17 cellular contexts compared by ENCODE assay signal in the genomic region with DNA sequence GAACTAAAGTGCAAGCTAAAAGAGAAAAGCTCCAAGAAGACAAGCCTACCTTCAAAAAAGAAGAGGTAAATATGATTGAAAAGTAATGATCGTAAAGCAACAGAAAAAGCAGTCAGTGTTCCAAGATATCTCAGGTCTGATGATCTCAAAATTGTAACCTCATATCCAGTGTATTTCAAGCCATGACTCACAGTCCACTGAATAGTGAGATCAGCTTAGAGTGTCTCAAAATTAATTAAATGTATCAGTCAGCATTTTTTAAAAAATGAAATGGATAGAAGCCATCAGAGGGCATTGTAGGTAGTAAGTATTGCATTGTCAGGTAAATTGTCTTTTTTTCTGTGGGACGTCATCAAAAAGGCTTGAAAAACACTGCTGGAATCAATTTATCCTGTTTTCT. TPM values are rescaled to one million over a fixed set of nuclear protein-coding genes. Genes with fewer than 3 reads are reported as not detected.
DNase-seq lines count a peak whose midpoint lies in the region; ATAC-seq, FAIRE-seq and TF ChIP-seq lines count a peak whose summit lies in the region.
"Had no signal": no experiment of that assay in that cellular context is flagged by ENCODE, and none has a peak within 500 bp of the region (broad histone marks: within the 10 kb centered on the region; RNA-seq: fewer than 3 reads in every experiment).

No MANE protein-coding gene starts in this region.

- H3K9ac ChIP-seq in K562 (ENCODE audit: insufficient read depth in 1 of 2, low read depth in 2 of 2, low read length in 2 of 2) = no peak overlapping the region

- CTCF ChIA-PET in K562 (lab: Yijun Ruan, JAX; ENCODE audit: low intra/inter-chr PET ratio) = no interaction called here

- TF ChIP-seq POLR2A in K562 (conservative IDR thresholded peaks at IDR 0.05) = no peak
- no peak for TF ChIP-seq POLR2A in stomach (IDR thresholded peaks at IDR 0.05)

- H3K27ac Mint-ChIP-seq in HFFc6 = peak overlapping the region; percentile 70
- H3K27ac Mint-ChIP-seq in activated T-cell treated with anti-CD3 and anti-CD28 coated beads, Interleukin-2, amount 50 U/mL, for 24 hours = no peak overlapping the region
- H3K27ac Mint-ChIP-seq in stimulated activated effector memory CD8-positive, alpha-beta T cell treated with anti-CD3 and anti-CD28 coated beads, Interleukin-12 subunit alpha, Interleukin-12 subunit beta, amount 100 ng/mL, for 72 hours = no peak overlapping the region
- H3K27ac Mint-ChIP-seq: activated naive CD4-positive, alpha-beta T cell treated with anti-CD3 and anti-CD28 coated beads for 36 hours; stimulated activated naive CD8-positive, alpha-beta T cell treated with anti-CD3 and anti-CD28 coated beads, Interleukin-15, amount 100 ng/mL, for 72 hours; T-helper 1 cell treated with Interleukin-12 subunit alpha and Interleukin-12 subunit beta and Interleukin-4 antibody, amounts not matched to agents 30 μg/mL and 1 μg/mL, for 36 hours had no signal

- no peaks in the 10 kb centered on the region for H3K9me1 ChIP-seq in K562 (ENCODE audit: control insufficient read depth, insufficient read depth, low read length)

- peaks cover 2 to 22% of the 10 kb centered on the region in 2 experiments; a peak in 2 of 5 replicates for H3K27me3 ChIP-seq in K562 (ENCODE audit: control insufficient read depth in 2 of 2, insufficient read depth in 2 of 2, low read length in 2 of 2)
- no peaks in the 10 kb centered on the region for H3K27me3 ChIP-seq in stomach

- peaks cover 100% of the 10 kb centered on the region for H3K4me1 Mint-ChIP-seq in HFFc6 (ENCODE audit: low read depth)
- peaks cover 18% of the 10 kb centered on the region for H3K4me1 Mint-ChIP-seq in activated T-cell treated with anti-CD3 and anti-CD28 coated beads, Interleukin-2, amount 50 U/mL, for 24 hours (ENCODE audit: low read depth)
- H3K4me1 Mint-ChIP-seq in stimulated activated effector memory CD8-positive, alpha-beta T cell treated with anti-CD3 and anti-CD28 coated beads, Interleukin-12 subunit alpha, Interleukin-12 subunit beta, amount 100 ng/mL, for 72 hours = peaks cover 11% of the 10 kb centered on the region

- no peaks in the 10 kb centered on the region for H4K20me1 ChIP-seq in K562 (replicated peaks; ENCODE audit: control insufficient read depth, insufficient read depth, low read length)

- no peak overlapping the region for H3K4me2 ChIP-seq in K562 (ENCODE audit: insufficient read depth, low read length)

- TF ChIP-seq CTCF in HFFc6 (IDR thresholded peaks at IDR 0.05) (no peak), K562 (IDR thresholded peaks at IDR 0.05 in 2 of 3, conservative IDR thresholded peaks at IDR 0.05 in 1 of 3; ENCODE audit: insufficient read depth in 2 of 3, low read depth in 1 of 3, low read length in 3 of 3) (no peak), stomach (IDR thresholded peaks at IDR 0.05) (no peak)

- no peak overlapping the region for H2AFZ ChIP-seq in K562 (ENCODE audit: low read depth, low read length)

- in situ Hi-C loops in K562 (cut with MboI) = no loop called here

- BruUV-seq in K562 (replicated peaks; lab: Mats Ljungman, UMichigan) = no TSS peak

- intact Hi-C loops in K562 (cut with micrococcal nuclease) = no loop called here
- intact Hi-C loops in stomach (cut with DNase I; ENCODE audit: low total_unique reads) = loop anchor here (10.0 kb wide), 1 partner anchor 311 kb away; no protein-coding TSS in a partner anchor

- H3K36me3 ChIP-seq in K562 (ENCODE audit: control insufficient read depth, insufficient read depth, low read length) (no peaks in the 10 kb centered on the region), stomach (peaks cover 0 to 41% (median 18%) of the 10 kb centered on the region in 4 donors)

- ATAC-seq in K562 = no peak
- ATAC-seq in stimulated activated effector memory CD8-positive, alpha-beta T cell treated with anti-CD3 and anti-CD28 coated beads, Interleukin-12 subunit alpha, Interleukin-12 subunit beta, amount 100 ng/mL, for 72 hours = no peak
- ATAC-seq: stimulated activated naive CD8-positive, alpha-beta T cell treated with anti-CD3 and anti-CD28 coated beads, Interleukin-15, amount 100 ng/mL, for 72 hours had no signal

- H3K4me3 Mint-ChIP-seq in HFFc6 = peak overlapping the region; percentile 41; the same call in 1 of the 2 replicates
- H3K4me3 Mint-ChIP-seq in activated T-cell treated with anti-CD3 and anti-CD28 coated beads, Interleukin-2, amount 50 U/mL, for 24 hours = no peak overlapping the region
- no peak overlapping the region for H3K4me3 Mint-ChIP-seq in stimulated activated effector memory CD8-positive, alpha-beta T cell treated with anti-CD3 and anti-CD28 coated beads, Interleukin-12 subunit alpha, Interleukin-12 subunit beta, amount 100 ng/mL, for 72 hours
- H3K4me3 Mint-ChIP-seq: activated naive CD4-positive, alpha-beta T cell treated with anti-CD3 and anti-CD28 coated beads for 36 hours; stimulated activated naive CD8-positive, alpha-beta T cell treated with anti-CD3 and anti-CD28 coated beads, Interleukin-15, amount 100 ng/mL, for 72 hours; T-helper 1 cell treated with Interleukin-12 subunit alpha and Interleukin-12 subunit beta and Interleukin-4 antibody, amounts not matched to agents 30 μg/mL and 1 μg/mL, for 36 hours had no signal

- peaks cover 83% of the 10 kb centered on the region for H3K27me3 Mint-ChIP-seq in HFFc6 (ENCODE audit: insufficient read depth)
- no peaks in the 10 kb centered on the region for H3K27me3 Mint-ChIP-seq in activated T-cell treated with anti-CD3 and anti-CD28 coated beads, Interleukin-2, amount 50 U/mL, for 24 hours
- H3K27me3 Mint-ChIP-seq: stimulated activated naive CD8-positive, alpha-beta T cell treated with anti-CD3 and anti-CD28 coated beads, Interleukin-15, amount 100 ng/mL, for 72 hours had no signal

- H3K36me3 Mint-ChIP-seq in HFFc6 (ENCODE audit: low read depth) = peaks cover 100% of the 10 kb centered on the region
- no peaks in the 10 kb centered on the region for H3K36me3 Mint-ChIP-seq in activated T-cell treated with anti-CD3 and anti-CD28 coated beads, Interleukin-2, amount 50 U/mL, for 24 hours (ENCODE audit: low read depth)
- H3K36me3 Mint-ChIP-seq in stimulated activated effector memory CD8-positive, alpha-beta T cell treated with anti-CD3 and anti-CD28 coated beads, Interleukin-12 subunit alpha, Interleukin-12 subunit beta, amount 100 ng/mL, for 72 hours = no peaks in the 10 kb centered on the region

- H3K4me3 ChIP-seq in K562 (no peak overlapping the region), stomach (no peak overlapping the region)

- DNase-seq in HFFc6 = no peak
- no peak for DNase-seq in K562 (ENCODE audit: extremely low read depth in 1 of 4, low spot score in 3 of 4)
- peak; percentile 26 for DNase-seq in kidney tubule cell (ENCODE audit: low spot score)
- no peak for DNase-seq in stomach
- no peak for DNase-seq in dermis blood vessel endothelial cell
- DNase-seq in activated T-cell treated with anti-CD3 and anti-CD28 coated beads, Interleukin-2, amount 50 U/mL, for 24 hours = no peak
- no peak for DNase-seq in cerebellum (ENCODE audit: low spot score)
- no peak for DNase-seq in stimulated activated effector memory CD8-positive, alpha-beta T cell treated with anti-CD3 and anti-CD28 coated beads, Interleukin-12 subunit alpha, Interleukin-12 subunit beta, amount 100 ng/mL, for 72 hours (ENCODE audit: low spot score in 2 of 2)
- DNase-seq: activated CD4-positive, alpha-beta T cell treated with anti-CD3 and anti-CD28 coated beads for 1 hour; activated naive CD4-positive, alpha-beta T cell treated with anti-CD3 and anti-CD28 coated beads for 36 hours; DMS 273 treated with DMSO at 0.1 percent for 48 hours; glutamatergic neuron; islet precursor cell; NCI-H748 treated with DMSO at 0.1 percent for 48 hours; stimulated activated naive CD8-positive, alpha-beta T cell treated with anti-CD3 and anti-CD28 coated beads, Interleukin-15, amount 100 ng/mL, for 72 hours had no signal

- H3K4me1 ChIP-seq in K562 (replicated peaks in 1 of 2; ENCODE audit: control insufficient read depth in 2 of 2, insufficient read depth in 2 of 2, low read length in 2 of 2) = peaks cover 0 to 6% of the 10 kb centered on the region in 2 experiments; a peak in 2 of 5 replicates
- peaks cover 0 to 61% (median 33%) of the 10 kb centered on the region in 4 donors for H3K4me1 ChIP-seq in stomach

- POLR2A ChIA-PET in K562 (lab: Yijun Ruan, JAX) = no interaction called here

- TF ChIP-seq EP300 in K562 (IDR thresholded peaks at IDR 0.05; ENCODE audit: low read length) (no peak), stomach (IDR thresholded peaks at IDR 0.05) (no peak)

- no peak for TF ChIP-seq RAD21 in K562 (CRISPR knock-in tag; conservative IDR thresholded peaks at IDR 0.05 in 1 of 2, IDR thresholded peaks at IDR 0.05 in 1 of 2)

- no peak for FAIRE-seq in K562 (lab: Jason Lieb, UNC)
- FAIRE-seq: GM18507 had no signal

- no peaks in the 10 kb centered on the region for H3K9me3 ChIP-seq in K562 (replicated peaks; ENCODE audit: control insufficient read depth, insufficient read depth, low read depth, low read length)
- H3K9me3 ChIP-seq in stomach = no peaks in the 10 kb centered on the region

- H3K27ac ChIP-seq in K562 (ENCODE audit: extremely low read depth, low read depth, low read length) (no peak overlapping the region), stomach (peak overlapping the region in 3 of 5 donors; percentile 1 to 68 (median 57))

- peaks cover 45% of the 10 kb centered on the region for H3K9me3 Mint-ChIP-seq in HFFc6
- no peaks in the 10 kb centered on the region for H3K9me3 Mint-ChIP-seq in activated T-cell treated with anti-CD3 and anti-CD28 coated beads, Interleukin-2, amount 50 U/mL, for 24 hours
- H3K9me3 Mint-ChIP-seq in stimulated activated effector memory CD8-positive, alpha-beta T cell treated with anti-CD3 and anti-CD28 coated beads, Interleukin-12 subunit alpha, Interleukin-12 subunit beta, amount 100 ng/mL, for 72 hours = no peaks in the 10 kb centered on the region
- H3K9me3 Mint-ChIP-seq: activated naive CD4-positive, alpha-beta T cell treated with anti-CD3 and anti-CD28 coated beads for 36 hours; T-helper 1 cell treated with Interleukin-12 subunit alpha and Interleukin-12 subunit beta and Interleukin-4 antibody, amounts not matched to agents 30 μg/mL and 1 μg/mL, for 36 hours had no signal

- no peaks in the 10 kb centered on the region for H3K79me2 ChIP-seq in K562 (ENCODE audit: control insufficient read depth, insufficient read depth, low read length)

- WGBS in K562 (ENCODE audit: insufficient coverage, low coverage, missing lambda C conversion rate) = 10% methylated on average over 2 of the region's 2 CpGs
- 85 to 93% (median 90%) methylated on average over 2 of the region's 2 CpGs for WGBS in stomach, 5 donors

RNA-seq across cellular contexts. Expression of a gene that starts 50.6 kb away (rescaled TPM):
- total RNA-seq in HFFc6 (2021; fragmentation: NEBNext Ultra II Directional; extraction: Animal tissue kit (Norgen Biotek cat#: 25700)) = under 1 TPM; 0.38 to 0.76 (median 0.68) TPM
- 3.1 and 5.6 TPM in 2 replicates for total RNA-seq in K562 (2011; cell fraction: chromatin; rRNA removed; ENCODE audit: low replicate concordance)
- 0.92 and 1.2 TPM in 2 replicates for total RNA-seq in K562 (2011; cell fraction: nucleolus; rRNA removed)
- total RNA-seq in K562 (2011; cell fraction: nucleoplasm; rRNA removed) = 3.9 and 6.5 TPM in 2 replicates
- total RNA-seq in K562 (2014; rRNA removed) = 0.54 and 0.73 TPM in 2 replicates
- total RNA-seq in K562 (2014; rRNA removed; fragmentation: Illumina TruSeq; extraction: Trizol) = 1.7 and 2.4 TPM in 2 replicates
- 1.5 and 1.8 TPM in 2 replicates for total RNA-seq in K562 (2015; rRNA removed; fragmentation: Illumina TruSeq; extraction: Trizol)
- 2.1 and 2.9 TPM in 2 replicates for total RNA-seq in K562 (2021)
- polyA plus RNA-seq in K562 (2011; rRNA removed) = 1.9 and 2.5 TPM in 2 replicates
- 0.51 and 0.66 TPM in 2 replicates for polyA plus RNA-seq in K562 (2011; cell fraction: cytosol; rRNA removed)
- polyA plus RNA-seq in K562 (2011; cell fraction: nucleus; rRNA removed) = 1.7 and 1.9 TPM in 2 replicates
- 0.98 and 2.4 TPM in 2 replicates for polyA plus RNA-seq in K562 (2012)
- polyA plus RNA-seq in K562 (2014; fragmentation: Illumina TruSeq; extraction: Trizol) = 2.0 TPM in 2 replicates
- polyA plus RNA-seq in K562 (2014; fragmentation: Nextera tagmentation; extraction: Ambion mirVana) = under 1 TPM; 0.71 to 0.75 TPM
- polyA plus RNA-seq in K562 (2014; rRNA removed) = 1.4 and 1.8 TPM in 2 replicates
- 1.5 and 1.6 TPM in 2 replicates for polyA minus RNA-seq in K562 (2011; rRNA and poly(A)+ RNA removed)
- polyA minus RNA-seq in K562 (2011; cell fraction: cytosol; rRNA and poly(A)+ RNA removed) = not detected in 2 replicates
- polyA minus RNA-seq in K562 (2011; cell fraction: nucleus; rRNA and poly(A)+ RNA removed) = 2.0 and 4.6 TPM in 2 replicates
- 1 to 10 TPM in 2 of 5 donors, under 1 TPM in 1, not detected in 2; 0.29 to 8.4 (median 2.9) TPM for total RNA-seq in stomach
- 1 to 10 TPM in 2 of 3 donors, under 1 TPM in 1; 0.93 to 1.4 (median 1.2) TPM for polyA plus RNA-seq in stomach
- total RNA-seq in dermis blood vessel endothelial cell = 1.6 and 1.7 TPM in 2 replicates
- total RNA-seq in cerebellum = 6.9 TPM
